ENCODE assay signal across 15 cellular contexts in genomic region chrX:36849407-36849806, GRCh38.
A peak's percentile ranks its signal among the peaks of the same experiment; 100 is the strongest.
DNase-seq lines count a peak whose midpoint lies in the region; TF ChIP-seq lines count a peak whose summit lies in the region.
"Had no signal": no experiment of that assay in that cellular context is flagged by ENCODE, and none has a peak within 500 bp of the region (broad histone marks: within the 10 kb centered on the region; RNA-seq: fewer than 3 reads in every experiment).

No MANE protein-coding gene starts in this region.

- intact Hi-C loops in prostate gland (cut with DNase I): no loop called here

- H3K27me3 Mint-ChIP-seq in activated naive CD4-positive, alpha-beta T cell treated with anti-CD3 and anti-CD28 coated beads, Interleukin-2, amount 10 ng/mL, durations not matched to agents 7 days and 5 days: no peaks in the 10 kb centered on the region
- H3K27me3 Mint-ChIP-seq: CD4-positive, alpha-beta T cell had no signal

- CTCF ChIA-PET in activated naive CD4-positive, alpha-beta T cell treated with anti-CD3 and anti-CD28 coated beads, Interleukin-2, amount 10 ng/mL, durations not matched to agents 7 days and 5 days (lab: Charles Lee): no interaction called here

- no peaks in the 10 kb centered on the region for H3K9me3 ChIP-seq in endocrine pancreas (ENCODE audit: control insufficient read depth, low read length)
- H3K9me3 ChIP-seq in prostate gland: no peaks in the 10 kb centered on the region
- H3K9me3 ChIP-seq: BLaER1 treated with 17β-estradiol and CSF1 and Interleukin-3, amounts not matched to agents 10 nM and 100 nM had no signal

- H3K36me3 ChIP-seq in endocrine pancreas (ENCODE audit: control insufficient read depth, insufficient read depth, low read length): no peaks in the 10 kb centered on the region
- no peaks in the 10 kb centered on the region for H3K36me3 ChIP-seq in prostate gland
- H3K36me3 ChIP-seq: BLaER1 treated with 17β-estradiol and CSF1 and Interleukin-3, amounts not matched to agents 10 nM and 100 nM had no signal

- H3K9ac ChIP-seq in endocrine pancreas (ENCODE audit: control insufficient read depth, insufficient read depth, low read length): no peak overlapping the region
- H3K9ac ChIP-seq: BLaER1 treated with 17β-estradiol and CSF1 and Interleukin-3, amounts not matched to agents 10 nM and 100 nM had no signal

- H3K4me3 Mint-ChIP-seq in activated naive CD4-positive, alpha-beta T cell treated with anti-CD3 and anti-CD28 coated beads, Interleukin-2, amount 10 ng/mL, durations not matched to agents 7 days and 5 days: no peak overlapping the region
- H3K4me3 Mint-ChIP-seq: CD4-positive, alpha-beta T cell had no signal

- no peak for TF ChIP-seq POLR2A in prostate gland (IDR thresholded peaks at IDR 0.05)

- DNase-seq in DMS53 treated with DMSO at 0.1 percent for 48 hours (lab: John Stamatoyannopoulos, UW; ENCODE audit: unreplicated experiment) (peak; percentile 7), prostate gland (ENCODE audit: low spot score) (peak; percentile 10), GM19238 (ENCODE audit: insufficient read length, low spot score) (no peak), middle frontal gyrus (ENCODE audit: extremely low spot score, low spot score) (no peak)
- DNase-seq in activated naive CD4-positive, alpha-beta T cell treated with anti-CD3 and anti-CD28 coated beads, Interleukin-2, amount 10 ng/mL, durations not matched to agents 7 days and 5 days: no peak
- DNase-seq: 8988T; ACHN; Calu3; CD4-positive, alpha-beta T cell; DND-41; GDM1 had no signal

- H3K4me1 ChIP-seq in endocrine pancreas (ENCODE audit: control insufficient read depth, insufficient read depth, low read length) (no peaks in the 10 kb centered on the region), prostate gland (replicated peaks) (no peaks in the 10 kb centered on the region)

- WGBS in prostate gland: 29% methylated on average over 2 of the region's 2 CpGs

- no peaks in the 10 kb centered on the region for H3K4me1 Mint-ChIP-seq in activated naive CD4-positive, alpha-beta T cell treated with anti-CD3 and anti-CD28 coated beads, Interleukin-2, amount 10 ng/mL, durations not matched to agents 7 days and 5 days

- peak overlapping the region; percentile 14 for H3K4me3 ChIP-seq in endocrine pancreas (ENCODE audit: control insufficient read depth, insufficient read depth, low read length)
- no peak overlapping the region for H3K4me3 ChIP-seq in prostate gland
- H3K4me3 ChIP-seq: BLaER1 treated with 17β-estradiol and CSF1 and Interleukin-3, amounts not matched to agents 10 nM and 100 nM had no signal

- H3K27ac Mint-ChIP-seq in activated naive CD4-positive, alpha-beta T cell treated with anti-CD3 and anti-CD28 coated beads, Interleukin-2, amount 10 ng/mL, durations not matched to agents 7 days and 5 days: no peak overlapping the region
- H3K27ac Mint-ChIP-seq: CD4-positive, alpha-beta T cell had no signal

- TF ChIP-seq CTCF in 22Rv1 (IDR thresholded peaks at IDR 0.05) (no peak), prostate gland (IDR thresholded peaks at IDR 0.05) (no peak)

- H3K9me3 Mint-ChIP-seq in activated naive CD4-positive, alpha-beta T cell treated with anti-CD3 and anti-CD28 coated beads, Interleukin-2, amount 10 ng/mL, durations not matched to agents 7 days and 5 days: no peaks in the 10 kb centered on the region
- H3K9me3 Mint-ChIP-seq: CD4-positive, alpha-beta T cell had no signal

- H3K27ac ChIP-seq in 22Rv1: peak overlapping the region; percentile 42
- no peak overlapping the region for H3K27ac ChIP-seq in prostate gland
- H3K27ac ChIP-seq: BLaER1 treated with 17β-estradiol and CSF1 and Interleukin-3, amounts not matched to agents 10 nM and 100 nM; HL-60 had no signal

- H3K36me3 Mint-ChIP-seq in activated naive CD4-positive, alpha-beta T cell treated with anti-CD3 and anti-CD28 coated beads, Interleukin-2, amount 10 ng/mL, durations not matched to agents 7 days and 5 days: no peaks in the 10 kb centered on the region

- H3K27me3 ChIP-seq in endocrine pancreas (ENCODE audit: control insufficient read depth, insufficient read depth, low read length) (no peaks in the 10 kb centered on the region), prostate gland (replicated peaks; ENCODE audit: insufficient read depth) (no peaks in the 10 kb centered on the region)

Comparison
In these comparisons a context has a peak if more than half of its experiments do, and no peak if none do; other contexts are left out.
1. DNase-seq: peak in DMS53 treated with DMSO at 0.1 percent for 48 hours (single experiment) and prostate gland (single experiment); none in GM19238 (single experiment), activated naive CD4-positive, alpha-beta T cell treated with anti-CD3 and anti-CD28 coated beads, Interleukin-2, amount 10 ng/mL, durations not matched to agents 7 days and 5 days (single experiment) and middle frontal gyrus (single experiment).